In the genomic region with DNA sequence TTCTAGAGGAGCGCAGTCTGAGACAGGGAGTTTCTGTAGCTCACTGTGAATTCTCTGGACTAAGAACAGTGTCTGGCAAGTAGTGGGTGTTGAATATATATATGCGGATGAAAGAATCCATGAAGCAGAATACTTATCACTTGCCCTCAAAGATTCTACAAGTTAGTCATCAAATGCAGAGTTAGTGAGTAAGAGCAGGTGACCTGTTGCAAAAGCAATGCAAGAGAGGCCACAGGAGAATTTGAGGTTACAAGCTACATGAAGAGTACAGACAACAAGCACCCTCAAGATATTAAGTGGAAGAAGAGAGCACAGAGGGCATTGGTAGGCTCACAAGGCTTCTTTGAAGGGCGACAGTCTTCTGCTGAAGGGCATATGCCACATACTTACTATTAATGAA, we compare ENCODE assay signal across 18 cellular contexts.
DNase-seq lines count a peak whose midpoint lies in the region; ATAC-seq and TF ChIP-seq lines count a peak whose summit lies in the region.
"Had no signal": no experiment of that assay in that cellular context is flagged by ENCODE, and none has a peak within 500 bp of the region (broad histone marks: within the 10 kb centered on the region; RNA-seq: fewer than 3 reads in every experiment).

No MANE protein-coding gene starts in this region.

- TF ChIP-seq CTCF in GM20000 (IDR thresholded peaks at IDR 0.05; ENCODE audit: extremely low read depth, missing control alignments): no peak

- H3K9me3 Mint-ChIP-seq in activated naive CD8-positive, alpha-beta T cell treated with anti-CD3 and anti-CD28 coated beads, Interleukin-2, amount 50 U/mL, for 24 hours: no peaks in the 10 kb centered on the region

- H3K36me3 Mint-ChIP-seq in activated naive CD8-positive, alpha-beta T cell treated with anti-CD3 and anti-CD28 coated beads, Interleukin-2, amount 50 U/mL, for 24 hours (ENCODE audit: low read depth): no peaks in the 10 kb centered on the region
- H3K36me3 Mint-ChIP-seq: immature natural killer cell had no signal

- DNase-seq in GM03348 (ENCODE audit: low spot score) (peak; percentile 13), RKO (ENCODE audit: low spot score) (peak; percentile 25), fibroblast of peridontal ligament (ENCODE audit: extremely low read depth) (peak; percentile 46), skeletal muscle cell (ENCODE audit: low read depth) (peak; percentile 56), GM20000 (ENCODE audit: low spot score) (no peak)
- DNase-seq in activated naive CD8-positive, alpha-beta T cell treated with anti-CD3 and anti-CD28 coated beads, Interleukin-2, amount 50 U/mL, for 24 hours: no peak
- DNase-seq: activated CD4-positive, CD25-positive, alpha-beta regulatory T cell; activated naive CD4-positive, alpha-beta T cell treated with Interleukin-2 at 50 U/mL for 16 hours; effector memory CD4-positive, alpha-beta T cell; immature natural killer cell; midbrain; NCI-H2107; stimulated activated CD4-positive, alpha-beta T cell treated with anti-CD3 and anti-CD28 coated beads, Interleukin-4, amount 100 ng/mL, for 4 hours; T-helper 1 cell had no signal

- no peaks in the 10 kb centered on the region for H3K4me1 Mint-ChIP-seq in activated naive CD8-positive, alpha-beta T cell treated with anti-CD3 and anti-CD28 coated beads, Interleukin-2, amount 50 U/mL, for 24 hours
- H3K4me1 Mint-ChIP-seq: immature natural killer cell had no signal

- H3K27ac Mint-ChIP-seq in activated naive CD8-positive, alpha-beta T cell treated with anti-CD3 and anti-CD28 coated beads, Interleukin-2, amount 50 U/mL, for 24 hours: no peak overlapping the region
- H3K27ac Mint-ChIP-seq: immature natural killer cell had no signal

- no peaks in the 10 kb centered on the region for H3K27me3 Mint-ChIP-seq in activated naive CD8-positive, alpha-beta T cell treated with anti-CD3 and anti-CD28 coated beads, Interleukin-2, amount 50 U/mL, for 24 hours

- ATAC-seq in activated naive CD8-positive, alpha-beta T cell treated with anti-CD3 and anti-CD28 coated beads, Interleukin-2, amount 50 U/mL, for 24 hours: no peak
- ATAC-seq in HG03520 (IDR thresholded peaks at IDR 0.05; ENCODE audit: unreplicated experiment): no peak
- ATAC-seq: sciatic nerve had no signal

- H3K4me3 Mint-ChIP-seq in activated naive CD8-positive, alpha-beta T cell treated with anti-CD3 and anti-CD28 coated beads, Interleukin-2, amount 50 U/mL, for 24 hours: no peak overlapping the region
- H3K4me3 Mint-ChIP-seq: immature natural killer cell had no signal

- H3K4me3 ChIP-seq in skeletal muscle cell (ENCODE audit: low read depth, low read length): no peak overlapping the region
- H3K4me3 ChIP-seq: cardiac muscle cell, thoracic aorta had no signal

Comparison
In these comparisons a context has a peak if more than half of its experiments do, and no peak if none do; other contexts are left out.
1. DNase-seq: peak in GM03348 (single experiment), RKO (single experiment), fibroblast of peridontal ligament (single experiment) and skeletal muscle cell (single experiment); none in activated naive CD8-positive, alpha-beta T cell treated with anti-CD3 and anti-CD28 coated beads, Interleukin-2, amount 50 U/mL, for 24 hours (single experiment) and GM20000 (single experiment).